Comparison of ENCODE assay signal across 16 cellular contexts in the genomic region with DNA sequence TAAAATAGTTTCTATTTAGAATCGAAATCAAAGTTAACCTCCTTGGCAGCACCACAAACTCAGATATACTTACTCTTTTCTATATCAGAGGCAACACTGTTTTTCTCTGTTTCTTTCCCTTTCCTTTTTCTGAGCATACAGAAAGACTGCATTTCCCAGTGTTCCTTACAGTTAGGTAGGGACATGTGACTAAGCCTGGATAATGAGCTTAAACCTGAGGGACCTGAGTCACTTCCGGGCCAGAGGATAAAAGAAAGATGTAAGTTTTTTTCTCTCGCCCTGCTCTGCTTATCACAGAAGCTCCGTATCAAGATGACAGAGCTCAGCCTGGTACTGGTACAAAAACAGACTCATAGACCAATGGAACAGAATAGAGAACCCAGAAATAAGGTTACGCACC.
DNase-seq lines count a peak whose midpoint lies in the region; ATAC-seq, FAIRE-seq and TF ChIP-seq lines count a peak whose summit lies in the region.
"Had no signal": no experiment of that assay in that cellular context is flagged by ENCODE, and none has a peak within 500 bp of the region (broad histone marks: within the 10 kb centered on the region; RNA-seq: fewer than 3 reads in every experiment).

No MANE protein-coding gene starts in this region.

- no peak overlapping the region for H3K4me2 ChIP-seq in HepG2 (ENCODE audit: low read depth, low read length)

- H3K79me2 ChIP-seq in HepG2 (ENCODE audit: insufficient read depth, low read length) = no peaks in the 10 kb centered on the region
- H3K79me2 ChIP-seq: parathyroid adenoma had no signal

- POLR2A ChIA-PET in HepG2 (lab: Yijun Ruan, JAX) = no interaction called here

- intact Hi-C loops in HepG2 (cut with micrococcal nuclease; ENCODE audit: unreplicated experiment) (no loop called here), right lobe of liver (cut with DNase I) (no loop called here), posterior vena cava (cut with DNase I) (no loop called here)

- in situ Hi-C loops in HepG2 (cut with HindIII; ENCODE audit: extremely low pct_ligation_motif_present, low pct_unique_long_range_greater_than_20kb) = no loop called here

- no TSS peak for BruUV-seq in HepG2 (replicated peaks; lab: Mats Ljungman, UMichigan)

- H3K9ac ChIP-seq in HepG2 (ENCODE audit: insufficient read depth, low read depth, low read length) = no peak overlapping the region
- H3K9ac ChIP-seq: parathyroid adenoma had no signal

- H3K27ac ChIP-seq in HepG2 (ENCODE audit: extremely low read length, insufficient read depth, low read length) (no peak overlapping the region), right lobe of liver (no peak overlapping the region), RWPE2 (ENCODE audit: poor library complexity, severe bottlenecking) (peak overlapping the region; percentile 43), upper lobe of left lung (no peak overlapping the region)
- H3K27ac ChIP-seq: parathyroid adenoma, Peyer's patch had no signal

- ATAC-seq in HepG2 = no peak
- ATAC-seq in right lobe of liver = no peak
- ATAC-seq in RWPE2 (ENCODE audit: low read depth) = peak; percentile 52
- ATAC-seq in upper lobe of left lung (ENCODE audit: low FRiP score in 2 of 2) = no peak
- ATAC-seq: activated CD8-positive, alpha-beta T cell treated with anti-CD3 and anti-CD28 coated beads, Interleukin-2, amount 10 ng/mL, durations not matched to agents 7 days and 5 days; effector memory CD8-positive, alpha-beta T cell had no signal

- H2AFZ ChIP-seq in HepG2 (ENCODE audit: low read length) = no peak overlapping the region
- H2AFZ ChIP-seq: parathyroid adenoma had no signal

- whole genome bisulfite sequencing in HepG2 (ENCODE audit: low lambda C conversion rate) = 19% methylated on average over 5 of the region's 5 CpGs
- WGBS in right lobe of liver (ENCODE audit: insufficient coverage, low coverage, low lambda C conversion rate, missing lambda C conversion rate) = 61% methylated on average over 5 of the region's 5 CpGs
- 87 to 88% methylated on average over 5 of the region's 5 CpGs for WGBS in upper lobe of left lung, 2 donors

- H4K20me1 ChIP-seq in HepG2 (ENCODE audit: insufficient read depth, low read length) = no peaks in the 10 kb centered on the region

- DNase-seq in HepG2 (ENCODE audit: low spot score) (peak; percentile 4), right lobe of liver (no peak), RWPE2 (ENCODE audit: low spot score) (no peak), dermis blood vessel endothelial cell (peak; percentile 41), cortex of kidney (lab: John Stamatoyannopoulos, UW) (no peak), anterior cingulate cortex (lab: John Stamatoyannopoulos, UW) (no peak), upper lobe of left lung (no peak), posterior vena cava (ENCODE audit: low spot score) (no peak)
- DNase-seq: activated CD8-positive, alpha-beta T cell treated with anti-CD3 and anti-CD28 coated beads, Interleukin-2, amount 10 ng/mL, durations not matched to agents 7 days and 5 days; activated effector memory CD4-positive, alpha-beta T cell treated with anti-CD3 and anti-CD28 coated beads, Interleukin-2, amount 50 U/mL, for 16 hours; Caco-2; effector memory CD8-positive, alpha-beta T cell; NCI-H1105 treated with DMSO at 0.1 percent for 48 hours; Peyer's patch; stimulated activated CD4-positive, alpha-beta T cell treated with anti-CD3 and anti-CD28 coated beads, Interleukin-15, amount 100 ng/mL, for 24 hours had no signal

- FAIRE-seq in HepG2 (lab: Jason Lieb, UNC) = no peak

- no peaks in the 10 kb centered on the region; a peak in 1 of 5 replicates for H3K27me3 ChIP-seq in HepG2 (ENCODE audit: control insufficient read depth in 1 of 2, insufficient read depth in 2 of 2, low read length in 2 of 2)
- H3K27me3 ChIP-seq in right lobe of liver = no peaks in the 10 kb centered on the region
- no peaks in the 10 kb centered on the region for H3K27me3 ChIP-seq in RWPE2 (ENCODE audit: insufficient read depth, poor library complexity, severe bottlenecking)
- H3K27me3 ChIP-seq in upper lobe of left lung = no peaks in the 10 kb centered on the region
- H3K27me3 ChIP-seq: Peyer's patch had no signal

- peaks cover 2% of the 10 kb centered on the region for H3K4me1 ChIP-seq in HepG2 (ENCODE audit: insufficient read depth, low read length)
- peaks cover 0 to under 1% (median 0%) of the 10 kb centered on the region in 4 donors for H3K4me1 ChIP-seq in right lobe of liver
- H3K4me1 ChIP-seq in RWPE2 (ENCODE audit: insufficient read depth, poor library complexity, severe bottlenecking) = peaks cover 48% of the 10 kb centered on the region
- peaks cover 0 to 4% (median 2%) of the 10 kb centered on the region in 4 donors for H3K4me1 ChIP-seq in upper lobe of left lung
- H3K4me1 ChIP-seq: parathyroid adenoma, Peyer's patch had no signal

- TF ChIP-seq EP300 in HepG2 (IDR thresholded peaks at IDR 0.05; ENCODE audit: low read depth in 2 of 2, low read length in 2 of 2) = no peak
- TF ChIP-seq EP300 in HepG2 (CRISPR knock-in tag; IDR thresholded peaks at IDR 0.05; ENCODE audit: borderline replicate concordance) = no peak
- TF ChIP-seq EP300 in upper lobe of left lung (IDR thresholded peaks at IDR 0.05) = no peak

- no peak for TF ChIP-seq RAD21 in HepG2 (CRISPR knock-in tag; IDR thresholded peaks at IDR 0.05)

- H3K4me3 ChIP-seq in HepG2 (replicated peaks in 1 of 3; ENCODE audit: insufficient read depth in 1 of 3, low read depth in 2 of 3, low read length in 3 of 3) = no peak overlapping the region
- H3K4me3 ChIP-seq in right lobe of liver = no peak overlapping the region
- no peak overlapping the region for H3K4me3 ChIP-seq in RWPE2 (ENCODE audit: severe bottlenecking)
- no peak overlapping the region for H3K4me3 ChIP-seq in upper lobe of left lung
- H3K4me3 ChIP-seq: Peyer's patch had no signal

- no peak for TF ChIP-seq CTCF in HepG2 (CRISPR knock-in tag; IDR thresholded peaks at IDR 0.05)
- no peak for TF ChIP-seq CTCF in right lobe of liver (IDR thresholded peaks at IDR 0.05)
- TF ChIP-seq CTCF in RWPE2 (IDR thresholded peaks at IDR 0.05; ENCODE audit: poor library complexity, severe bottlenecking) = no peak
- TF ChIP-seq CTCF in upper lobe of left lung (IDR thresholded peaks at IDR 0.05) = no peak

- H3K9me3 ChIP-seq in HepG2 (ENCODE audit: low read length) (no peaks in the 10 kb centered on the region), right lobe of liver (no peaks in the 10 kb centered on the region), RWPE2 (ENCODE audit: severe bottlenecking) (no peaks in the 10 kb centered on the region), upper lobe of left lung (no peaks in the 10 kb centered on the region)
- H3K9me3 ChIP-seq: Caco-2, Peyer's patch had no signal

- CTCF ChIA-PET in HepG2 (lab: Yijun Ruan, JAX; ENCODE audit: low intra/inter-chr PET ratio, low total read pairs) = no interaction called here

- no peaks in the 10 kb centered on the region for H3K36me3 ChIP-seq in HepG2 (replicated peaks in 1 of 2; ENCODE audit: control insufficient read depth in 1 of 2, insufficient read depth in 2 of 2, low read length in 2 of 2)
- H3K36me3 ChIP-seq in right lobe of liver = no peaks in the 10 kb centered on the region
- H3K36me3 ChIP-seq in RWPE2 (ENCODE audit: low read depth) = no peaks in the 10 kb centered on the region
- no peaks in the 10 kb centered on the region for H3K36me3 ChIP-seq in upper lobe of left lung
- H3K36me3 ChIP-seq: Peyer's patch had no signal

- TF ChIP-seq POLR2A in HepG2 (IDR thresholded peaks at IDR 0.05; ENCODE audit: insufficient read depth in 1 of 2, low read depth in 2 of 2, low read length in 2 of 2) (no peak), right lobe of liver (IDR thresholded peaks at IDR 0.05) (no peak), upper lobe of left lung (IDR thresholded peaks at IDR 0.05) (no peak)

TF ChIP-seq in HepG2, 621 proteins besides CTCF, POLR2A, EP300 and RAD21:
- TF ChIP-seq YEATS2 (CRISPR knock-in tag; IDR thresholded peaks at IDR 0.05; ENCODE audit: borderline replicate concordance) = no peak
- no peak for TF ChIP-seq TAF1 (CRISPR knock-in tag; IDR thresholded peaks at IDR 0.05)
- TF ChIP-seq ZNF780A (CRISPR knock-in tag; IDR thresholded peaks at IDR 0.05) = no peak
- TF ChIP-seq ZNF724P (CRISPR knock-in tag; IDR thresholded peaks at IDR 0.05; ENCODE audit: borderline replicate concordance) = no peak
- TF ChIP-seq GABPA (IDR thresholded peaks at IDR 0.05; ENCODE audit: low read depth, low read length) = no peak
- peak; percentile 78 for TF ChIP-seq GABPA (CRISPR knock-in tag; IDR thresholded peaks at IDR 0.05; ENCODE audit: low read depth)
- peak; percentile 41; the same call in 1 of the 2 replicates for TF ChIP-seq GABPB1 (CRISPR knock-in tag; IDR thresholded peaks at IDR 0.05)
- peak; percentile 48; the same call in 1 of the 2 replicates for TF ChIP-seq ZNF143 (CRISPR knock-in tag; IDR thresholded peaks at IDR 0.05)
- TF ChIP-seq THAP11 (CRISPR knock-in tag; IDR thresholded peaks at IDR 0.05) = peak; percentile 81
- no peak for TF ChIP-seq ZNF207 (IDR thresholded peaks at IDR 0.05; ENCODE audit: borderline replicate concordance)
- no peak for TF ChIP-seq ARNTL (CRISPR knock-in tag; IDR thresholded peaks at IDR 0.05)
- TF ChIP-seq MAFF (IDR thresholded peaks at IDR 0.05; ENCODE audit: low read depth, low read length) = no peak
- TF ChIP-seq ZBTB7B (CRISPR knock-in tag; IDR thresholded peaks at IDR 0.05) = no peak
- no peak for TF ChIP-seq SAFB2 (CRISPR knock-in tag; IDR thresholded peaks at IDR 0.05; ENCODE audit: borderline replicate concordance, low read depth)
- TF ChIP-seq FOXM1 (CRISPR knock-in tag; IDR thresholded peaks at IDR 0.05) = no peak

Comparison
In these comparisons a context has a peak if more than half of its experiments do, and no peak if none do; other contexts are left out.
1. DNase-seq: peak in HepG2 (single experiment) and dermis blood vessel endothelial cell (single experiment); none in right lobe of liver (0 of 3), RWPE2 (single experiment), cortex of kidney (single experiment), anterior cingulate cortex (0 of 58), upper lobe of left lung (0 of 2) and posterior vena cava (single experiment).